In genomic region chr20:34111057-34111711, GRCh38 we compare ENCODE assay signal across 8 cellular contexts. TPM values are rescaled to one million over a fixed set of nuclear protein-coding genes. Genes with fewer than 3 reads are reported as not detected.
DNase-seq lines count a peak whose midpoint lies in the region; ATAC-seq and TF ChIP-seq lines count a peak whose summit lies in the region.

No MANE protein-coding gene starts in this region.

- peak overlapping the region; percentile 77 for H3K27ac ChIP-seq in OCI-LY3 (ENCODE audit: low read length)
- H3K27ac ChIP-seq in upper lobe of left lung: peak overlapping the region; percentile 94 to 98 (median 96)

- peaks cover 16% of the 10 kb centered on the region for H3K36me3 Mint-ChIP-seq in chondrocyte (ENCODE audit: low read depth)

- no peaks in the 10 kb centered on the region for H3K27me3 Mint-ChIP-seq in chondrocyte (ENCODE audit: low read depth)

- DNase-seq in activated naive CD4-positive, alpha-beta T cell treated with Interleukin-2 at 50 U/mL for 16 hours: peak; percentile 22
- no peak for DNase-seq in activated naive CD4-positive, alpha-beta T cell treated with anti-CD3 and anti-CD28 coated beads, Interleukin-2, amount 50 U/mL, for 16 hours
- DNase-seq in chondrocyte (ENCODE audit: low spot score) (no peak), medulla oblongata (ENCODE audit: extremely low spot score) (peak; percentile 37), upper lobe of left lung (peak in 1 of 2 donors; percentile 68)

- H3K9ac ChIP-seq in OCI-LY3 (ENCODE audit: low read length): peak overlapping the region; percentile 92

- H3K4me1 Mint-ChIP-seq in chondrocyte (ENCODE audit: low read depth): peaks cover 58% of the 10 kb centered on the region

- H3K36me3 ChIP-seq in OCI-LY3 (replicated peaks; ENCODE audit: low read depth, low read length) (peaks cover 34% of the 10 kb centered on the region), upper lobe of left lung (peaks cover 3 to 22% (median 7%) of the 10 kb centered on the region in 4 donors)

- H3K4me3 ChIP-seq in OCI-LY3 (ENCODE audit: low read length) (peak overlapping the region; percentile 88), upper lobe of left lung (peak overlapping the region; percentile 42 to 88 (median 70))

- H3K9me3 ChIP-seq in OCI-LY3 (ENCODE audit: insufficient read depth, low read length) (no peaks in the 10 kb centered on the region), upper lobe of left lung (no peaks in the 10 kb centered on the region)

- WGBS in upper lobe of left lung, 2 donors: 0 to 1% methylated on average over 20 to 24 of the region's 24 CpGs

- no peaks in the 10 kb centered on the region for H3K9me3 Mint-ChIP-seq in chondrocyte (ENCODE audit: low read depth)

- peak in 1 of 4 donors; percentile 60 for TF ChIP-seq EP300 in upper lobe of left lung (IDR thresholded peaks at IDR 0.05)

- H3K27ac Mint-ChIP-seq in chondrocyte (ENCODE audit: unreplicated experiment): peak overlapping the region; percentile 99

- peaks cover 61% of the 10 kb centered on the region for H3K79me2 ChIP-seq in OCI-LY3 (ENCODE audit: low read length)

- H3K4me1 ChIP-seq in OCI-LY3 (ENCODE audit: low read length) (peaks cover 27% of the 10 kb centered on the region), upper lobe of left lung (peaks cover 32 to 51% (median 40%) of the 10 kb centered on the region in 4 donors)

- peaks cover 49% of the 10 kb centered on the region for H4K20me1 ChIP-seq in OCI-LY3 (ENCODE audit: insufficient read depth, low read length)

- H3K27me3 ChIP-seq in OCI-LY3 (ENCODE audit: low read depth, low read length): no peaks in the 10 kb centered on the region
- H3K27me3 ChIP-seq in upper lobe of left lung: no peaks in the 10 kb centered on the region

- ATAC-seq in upper lobe of left lung (ENCODE audit: low FRiP score in 2 of 2) (peak in 1 of 2 donors; percentile 22), HG02852 (IDR thresholded peaks at IDR 0.05; ENCODE audit: unreplicated experiment) (no peak), GM21423 (IDR thresholded peaks at IDR 0.05; ENCODE audit: unreplicated experiment) (no peak)

- H3K4me3 Mint-ChIP-seq in chondrocyte (ENCODE audit: unreplicated experiment): peak overlapping the region; percentile 96

- TF ChIP-seq POLR2A in upper lobe of left lung (IDR thresholded peaks at IDR 0.05): no peak

- H2AFZ ChIP-seq in OCI-LY3 (ENCODE audit: low read depth, low read length): 0 out of 2 replicates have a peak overlapping the region, but pooled peaks have one; percentile 4

- TF ChIP-seq CTCF in OCI-LY3 (IDR thresholded peaks at IDR 0.05; ENCODE audit: low read depth, low read length) (no peak), chondrocyte (IDR thresholded peaks at IDR 0.05) (no peak), upper lobe of left lung (IDR thresholded peaks at IDR 0.05) (no peak)

- H3K4me2 ChIP-seq in OCI-LY3 (ENCODE audit: low read length): peak overlapping the region; percentile 88

RNA-seq across cellular contexts. Expression of gene EIF2S2, which starts 0.9 kb away (rescaled TPM):
- total RNA-seq in chondrocyte: 49.4 to 152 TPM (median 148 TPM) in 3 replicates
- 10 to 100 TPM; 28.3 to 76.1 (median 50.3) TPM for total RNA-seq in upper lobe of left lung

Comparison
In these comparisons a context has a peak if more than half of its experiments do, and no peak if none do; other contexts are left out.
1. DNase-seq: peak in activated naive CD4-positive, alpha-beta T cell treated with Interleukin-2 at 50 U/mL for 16 hours (single experiment) and medulla oblongata (single experiment); none in activated naive CD4-positive, alpha-beta T cell treated with anti-CD3 and anti-CD28 coated beads, Interleukin-2, amount 50 U/mL, for 16 hours (single experiment) and chondrocyte (single experiment).